Comparison of ENCODE assay signal across 15 cellular contexts in genomic region chr3:138397983-138398382, GRCh38. TPM values are rescaled to one million over a fixed set of nuclear protein-coding genes. Genes with fewer than 3 reads are reported as not detected.
A peak's percentile ranks its signal among the peaks of the same experiment; 100 is the strongest.
DNase-seq lines count a peak whose midpoint lies in the region; ATAC-seq and TF ChIP-seq lines count a peak whose summit lies in the region.
"Had no signal": no experiment of that assay in that cellular context is flagged by ENCODE, and none has a peak within 500 bp of the region (broad histone marks: within the 10 kb centered on the region; RNA-seq: fewer than 3 reads in every experiment).

No MANE protein-coding gene starts in this region.

- DNase-seq in GM10266 (ENCODE audit: extremely low spot score) (no peak), cerebellar cortex (ENCODE audit: low spot score) (peak; percentile 18), A172 (ENCODE audit: low spot score) (no peak), ureter (ENCODE audit: low spot score) (no peak)
- DNase-seq in stimulated activated CD4-positive, alpha-beta T cell treated with anti-CD3 and anti-CD28 coated beads, Interleukin-4, amount 100 ng/mL, for 1 hour = no peak
- DNase-seq: activated CD8-positive, alpha-beta memory T cell treated with anti-CD3 and anti-CD28 coated beads, Interleukin-2, amount 50 U/mL, for 4 hours; activated naive CD8-positive, alpha-beta T cell treated with anti-CD3 and anti-CD28 coated beads for 36 hours; esophagus squamous epithelium had no signal

- H3K4me3 ChIP-seq in Loucy (ENCODE audit: low read length, poor library complexity, severe bottlenecking) = no peak overlapping the region
- no peak overlapping the region for H3K4me3 ChIP-seq in liver (ENCODE audit: low read depth in 1 of 3, low read length in 3 of 3)
- H3K4me3 ChIP-seq: coronary artery, esophagus squamous epithelium, smooth muscle cell had no signal

- H3K27me3 ChIP-seq in Loucy (ENCODE audit: insufficient read depth, low read length, poor library complexity, severe bottlenecking) = no peaks in the 10 kb centered on the region
- H3K27me3 ChIP-seq in liver (ENCODE audit: control insufficient read depth in 4 of 4, insufficient read depth in 4 of 4, low read length in 3 of 4) = no peaks in the 10 kb centered on the region
- H3K27me3 ChIP-seq: esophagus squamous epithelium, neutrophil had no signal

- TF ChIP-seq RAD21 in liver (IDR thresholded peaks at IDR 0.05) = peak; percentile 35 to 63

- H3K9me3 ChIP-seq in Loucy (ENCODE audit: insufficient read depth, low read depth, low read length) (no peaks in the 10 kb centered on the region), liver (ENCODE audit: control insufficient read depth in 4 of 4, low read length in 3 of 4) (no peaks in the 10 kb centered on the region)
- H3K9me3 ChIP-seq: esophagus squamous epithelium, neutrophil had no signal

- H3K4me2 ChIP-seq in Loucy (ENCODE audit: low read depth, low read length, poor library complexity, severe bottlenecking) = no peak overlapping the region
- H3K4me2 ChIP-seq: smooth muscle cell had no signal

- no peaks in the 10 kb centered on the region for H3K4me1 ChIP-seq in Loucy (ENCODE audit: insufficient read depth, low read length, poor library complexity, severe bottlenecking)
- H3K4me1 ChIP-seq in liver (ENCODE audit: control insufficient read depth in 4 of 4, insufficient read depth in 4 of 4, low read length in 3 of 4) = peaks cover 10 to 23% (median 18%) of the 10 kb centered on the region in 4 donors
- H3K4me1 ChIP-seq: esophagus squamous epithelium had no signal

- no peaks in the 10 kb centered on the region for H3K36me3 ChIP-seq in Loucy (ENCODE audit: insufficient read depth, low read length)
- no peaks in the 10 kb centered on the region for H3K36me3 ChIP-seq in liver (ENCODE audit: control insufficient read depth in 4 of 4, insufficient read depth in 3 of 4, low read depth in 1 of 4, low read length in 3 of 4)
- H3K36me3 ChIP-seq: neutrophil had no signal

- no peaks in the 10 kb centered on the region for H4K20me1 ChIP-seq in Loucy (ENCODE audit: insufficient read depth, low read length, poor library complexity, severe bottlenecking)

- no peaks in the 10 kb centered on the region for H3K79me2 ChIP-seq in Loucy (ENCODE audit: insufficient read depth, low read length)

- H3F3A ChIP-seq in Loucy (ENCODE audit: low read depth) = no peaks in the 10 kb centered on the region

- WGBS in liver = 90% methylated on average over 4 of the region's 4 CpGs

- TF ChIP-seq CTCF in GM10266 (IDR thresholded peaks at IDR 0.05; ENCODE audit: control insufficient read depth, insufficient read depth, low read depth, missing control alignments) (peak; percentile 19), Loucy (conservative IDR thresholded peaks at IDR 0.05; ENCODE audit: low read length) (peak; percentile 45), liver (IDR thresholded peaks at IDR 0.05; ENCODE audit: low read depth, low read length, missing input control) (peak; percentile 9)

- no peak overlapping the region for H3K9ac ChIP-seq in Loucy (ENCODE audit: low read depth, low read length, poor library complexity, severe bottlenecking)
- H3K9ac ChIP-seq in liver (ENCODE audit: low read depth in 1 of 2, low read length in 2 of 2) = no peak overlapping the region

- no peak overlapping the region for H2AFZ ChIP-seq in Loucy (ENCODE audit: low read length)

- no peak overlapping the region for H3K27ac ChIP-seq in liver (ENCODE audit: low read depth in 1 of 2, low read length in 2 of 2)
- H3K27ac ChIP-seq: coronary artery, esophagus squamous epithelium, neutrophil had no signal

- no peak for ATAC-seq in GM21825 (IDR thresholded peaks at IDR 0.05; ENCODE audit: unreplicated experiment)
- ATAC-seq: WTC11 had no signal

- H3K9me2 ChIP-seq in Loucy (replicated peaks; ENCODE audit: low read depth, low read length) = no peaks in the 10 kb centered on the region

TF ChIP-seq in liver, 16 proteins besides CTCF, POLR2A, EP300 and RAD21:
- TF ChIP-seq NR2F2 (IDR thresholded peaks at IDR 0.05) (no peak), MAX (IDR thresholded peaks at IDR 0.05) (no peak), ZBTB33 (IDR thresholded peaks at IDR 0.05) (no peak), HNF4A (conservative IDR thresholded peaks at IDR 0.05) (no peak), JUND (IDR thresholded peaks at IDR 0.05) (no peak), SP1 (IDR thresholded peaks at IDR 0.05) (no peak), GABPA (IDR thresholded peaks at IDR 0.05 in 1 of 2, conservative IDR thresholded peaks at IDR 0.05 in 1 of 2) (no peak), HNF4G (IDR thresholded peaks at IDR 0.05) (no peak), TAF1 (conservative IDR thresholded peaks at IDR 0.05) (no peak), FOXA2 (IDR thresholded peaks at IDR 0.05) (no peak), RXRA (IDR thresholded peaks at IDR 0.05) (no peak), YY1 (IDR thresholded peaks at IDR 0.05) (no peak), ATF3 (IDR thresholded peaks at IDR 0.05) (no peak), REST (IDR thresholded peaks at IDR 0.05) (no peak), EGR1 (IDR thresholded peaks at IDR 0.05; ENCODE audit: low read depth in 2 of 2) (no peak)

RNA-seq across cellular contexts. Expression of gene ESYT3, which starts 36.4 kb away (rescaled TPM):
- under 1 TPM; under 0.01 to 0.05 TPM for total RNA-seq in liver
- polyA plus RNA-seq in liver = under 1 TPM; 0.06 to 0.07 TPM
- total RNA-seq in A172 (2014; rRNA removed; shearing (Covaris generic)) = 0.16 and 0.46 TPM in 2 replicates
- 0.94 TPM for total RNA-seq in ureter

RNA-seq across cellular contexts. Expression of gene MRAS, which starts 49.6 kb away (rescaled TPM):
- 1 to 10 TPM; 1.6 to 2.6 TPM for total RNA-seq in liver
- 1 to 10 TPM; 1.6 to 2.2 TPM for polyA plus RNA-seq in liver
- 32.7 and 72.2 TPM in 2 replicates for total RNA-seq in A172 (2014; rRNA removed; shearing (Covaris generic))
- 26.2 TPM for total RNA-seq in ureter
